Comparison of ENCODE assay signal across 19 cellular contexts in the genomic region with DNA sequence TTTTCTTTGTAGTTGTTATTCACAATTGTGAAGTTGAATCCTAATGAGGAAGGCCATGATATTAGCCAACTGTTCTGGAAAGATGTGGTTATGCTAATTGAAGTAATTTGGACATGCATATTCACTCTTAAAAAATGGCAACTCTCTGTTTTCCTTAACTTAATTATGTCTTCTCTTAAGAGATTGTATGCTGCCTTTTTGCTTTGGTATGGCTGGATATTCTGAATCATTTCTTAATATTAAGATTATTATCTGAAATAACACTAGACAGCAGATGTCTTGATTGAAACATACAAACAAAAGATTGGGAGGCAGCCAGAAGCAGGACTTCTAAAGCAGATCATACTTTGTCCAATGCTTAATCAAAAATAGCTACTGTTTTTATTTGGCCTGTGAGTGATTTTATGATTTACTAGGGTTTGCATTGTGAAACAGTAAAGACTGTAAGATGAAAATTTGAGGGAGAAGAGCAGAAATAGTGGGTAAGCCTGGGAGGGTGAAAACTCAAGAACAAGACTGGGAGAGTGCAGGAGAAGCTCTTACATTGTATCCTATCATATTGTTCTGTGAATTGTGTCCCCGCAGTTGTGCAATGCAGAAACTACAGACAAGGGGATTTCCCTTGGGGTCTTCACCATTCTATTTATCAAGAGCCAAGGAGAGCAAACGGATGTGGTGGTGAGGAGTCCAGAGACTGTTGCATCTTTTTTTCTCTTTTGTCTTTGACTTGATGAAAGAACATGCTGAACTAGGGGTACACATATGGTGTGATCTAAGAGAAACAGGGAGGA.
DNase-seq lines count a peak whose midpoint lies in the region; ATAC-seq, FAIRE-seq and TF ChIP-seq lines count a peak whose summit lies in the region.
"Had no signal": no experiment of that assay in that cellular context is flagged by ENCODE, and none has a peak within 500 bp of the region (broad histone marks: within the 10 kb centered on the region; RNA-seq: fewer than 3 reads in every experiment).

No MANE protein-coding gene starts in this region.

- H3K27ac Mint-ChIP-seq in brain: peak overlapping the region in 4 of 5 experiments; percentile 17 to 89 (median 64)
- H3K27ac Mint-ChIP-seq in naive thymus-derived CD4-positive, alpha-beta T cell: no peak overlapping the region
- H3K27ac Mint-ChIP-seq: CD4-positive, CD25-positive, alpha-beta regulatory T cell; CD8-positive, alpha-beta memory T cell; IgD-negative memory B cell had no signal

- H3K4me1 ChIP-seq in BLaER1: peaks cover 17% of the 10 kb centered on the region
- no peaks in the 10 kb centered on the region for H3K4me1 ChIP-seq in naive thymus-derived CD4-positive, alpha-beta T cell (ENCODE audit: control insufficient read depth in 2 of 2, insufficient read depth in 2 of 2, low read length in 2 of 2)

- DNase-seq in NCI-H446 (lab: John Stamatoyannopoulos, UW): peak; percentile 60 to 62
- DNase-seq in naive thymus-derived CD4-positive, alpha-beta T cell: no peak
- DNase-seq: C1 segment of cervical spinal cord; Caco-2; CD4-positive, CD25-positive, alpha-beta regulatory T cell; CD8-positive, alpha-beta memory T cell; DMS79 treated with DMSO at 0.1 percent for 48 hours; GF-D8; H9; KBM-7 had no signal

- H3K27me3 Mint-ChIP-seq in brain: no peaks in the 10 kb centered on the region
- no peaks in the 10 kb centered on the region for H3K27me3 Mint-ChIP-seq in naive thymus-derived CD4-positive, alpha-beta T cell
- H3K27me3 Mint-ChIP-seq: CD4-positive, CD25-positive, alpha-beta regulatory T cell; CD8-positive, alpha-beta memory T cell had no signal

- H3K27ac ChIP-seq in BLaER1: no peak overlapping the region
- no peak overlapping the region for H3K27ac ChIP-seq in naive thymus-derived CD4-positive, alpha-beta T cell (ENCODE audit: low read depth, low read length)

- H3K27me3 ChIP-seq in BLaER1: no peaks in the 10 kb centered on the region
- no peaks in the 10 kb centered on the region for H3K27me3 ChIP-seq in naive thymus-derived CD4-positive, alpha-beta T cell (ENCODE audit: control insufficient read depth in 2 of 2, insufficient read depth in 2 of 2, low read length in 2 of 2)

- POLR2A ChIA-PET in naive thymus-derived CD4-positive, alpha-beta T cell (lab: Charles Lee): no interaction called here

- intact Hi-C loops in naive thymus-derived CD4-positive, alpha-beta T cell (cut with micrococcal nuclease): no loop called here

- H3K4me2 ChIP-seq in BLaER1: peak overlapping the region; percentile 25; the same call in 1 of the 2 replicates

- ATAC-seq in GM19395 (IDR thresholded peaks at IDR 0.05; ENCODE audit: unreplicated experiment) (no peak), GM18517 (IDR thresholded peaks at IDR 0.05; ENCODE audit: unreplicated experiment) (no peak)
- ATAC-seq in naive thymus-derived CD4-positive, alpha-beta T cell: no peak
- ATAC-seq: HepG2 had no signal

- no peak for TF ChIP-seq CTCF in brain (conservative IDR thresholded peaks at IDR 0.05)

- H3K4me3 Mint-ChIP-seq in brain: peak overlapping the region in 1 of 5 experiments; percentile 58
- no peak overlapping the region for H3K4me3 Mint-ChIP-seq in naive thymus-derived CD4-positive, alpha-beta T cell
- H3K4me3 Mint-ChIP-seq: CD4-positive, CD25-positive, alpha-beta regulatory T cell; CD8-positive, alpha-beta memory T cell; H9; IgD-negative memory B cell had no signal

- peaks cover 22% of the 10 kb centered on the region for H3K4me1 Mint-ChIP-seq in brain
- H3K4me1 Mint-ChIP-seq in naive thymus-derived CD4-positive, alpha-beta T cell: no peaks in the 10 kb centered on the region
- H3K4me1 Mint-ChIP-seq: CD4-positive, CD25-positive, alpha-beta regulatory T cell; CD8-positive, alpha-beta memory T cell; IgD-negative memory B cell had no signal

- CTCF ChIA-PET in naive thymus-derived CD4-positive, alpha-beta T cell (lab: Charles Lee): no interaction called here

- H3K9me3 Mint-ChIP-seq in brain: no peaks in the 10 kb centered on the region
- H3K9me3 Mint-ChIP-seq in naive thymus-derived CD4-positive, alpha-beta T cell: peaks cover 0 to 14% (median 3%) of the 10 kb centered on the region in 11 donors
- H3K9me3 Mint-ChIP-seq: H9, IgD-negative memory B cell had no signal

- H3K4me3 ChIP-seq in BLaER1: no peak overlapping the region
- H3K4me3 ChIP-seq in naive thymus-derived CD4-positive, alpha-beta T cell (ENCODE audit: low read length): no peak overlapping the region

- no peaks in the 10 kb centered on the region for H3K9me3 ChIP-seq in BLaER1
- H3K9me3 ChIP-seq in naive thymus-derived CD4-positive, alpha-beta T cell (ENCODE audit: control insufficient read depth in 2 of 3, low read length in 3 of 3): no peaks in the 10 kb centered on the region
- H3K9me3 ChIP-seq: Caco-2 had no signal

- H3K36me3 Mint-ChIP-seq in brain: no peaks in the 10 kb centered on the region
- H3K36me3 Mint-ChIP-seq in naive thymus-derived CD4-positive, alpha-beta T cell: no peaks in the 10 kb centered on the region
- H3K36me3 Mint-ChIP-seq: CD4-positive, CD25-positive, alpha-beta regulatory T cell; CD8-positive, alpha-beta memory T cell; IgD-negative memory B cell had no signal

- FAIRE-seq in islet of Langerhans (lab: Jason Lieb, UNC): peak; percentile 49
- FAIRE-seq: A204.1, H1, HepG2 had no signal

- no peaks in the 10 kb centered on the region for H4K20me1 ChIP-seq in BLaER1

- no peaks in the 10 kb centered on the region for H3K36me3 ChIP-seq in BLaER1
- H3K36me3 ChIP-seq in naive thymus-derived CD4-positive, alpha-beta T cell (ENCODE audit: control insufficient read depth in 2 of 3, insufficient read depth in 3 of 3, low read length in 3 of 3): no peaks in the 10 kb centered on the region

- H3K9ac ChIP-seq in BLaER1: no peak overlapping the region

Comparison
In these comparisons a context has a peak if more than half of its experiments do, and no peak if none do; other contexts are left out.
1. DNase-seq: peak in NCI-H446 (2 of 2); none in naive thymus-derived CD4-positive, alpha-beta T cell (0 of 9).
2. H3K27ac Mint-ChIP-seq: peak in brain (4 of 5); none in naive thymus-derived CD4-positive, alpha-beta T cell (0 of 9).